In genomic region chr6:33616113-33616512, GRCh38 we compare ENCODE assay signal across 25 cellular contexts.
"Had no signal": no experiment of that assay in that cellular context is flagged by ENCODE, and none has a peak within 500 bp of the region (broad histone marks: within the 10 kb centered on the region; RNA-seq: fewer than 3 reads in every experiment).

No MANE protein-coding gene starts in this region.

- H3K4me3 Mint-ChIP-seq: dendritic cell treated with granulocyte-macrophage colony-stimulating factor and Interleukin-4, amounts not matched to agents 40 ng/mL and 50 ng/mL, for 4 days; nephron progenitor cell; stimulated activated memory B cell treated with anti-CD40 and anti-IgM and Interleukin-4, amounts not matched to agents 10 μg/mL and 1 μg/mL and 100 μg/mL, for 72 hours; type B pancreatic cell had no signal

- H3K9me3 Mint-ChIP-seq: dendritic cell treated with granulocyte-macrophage colony-stimulating factor and Interleukin-4, amounts not matched to agents 40 ng/mL and 50 ng/mL, for 4 days; stimulated activated memory B cell treated with anti-CD40 and anti-IgM and Interleukin-4, amounts not matched to agents 10 μg/mL and 1 μg/mL and 100 μg/mL, for 72 hours; type B pancreatic cell had no signal

- H3K36me3 ChIP-seq: esophagus muscularis mucosa, gastroesophageal sphincter, heart left ventricle, lower lobe of right lung, ovary, sigmoid colon, tibial artery had no signal

- H3K27me3 Mint-ChIP-seq: stimulated activated memory B cell treated with anti-CD40 and anti-IgM and Interleukin-4, amounts not matched to agents 10 μg/mL and 1 μg/mL and 100 μg/mL, for 72 hours had no signal

- H3K4me3 ChIP-seq: esophagus muscularis mucosa, gastroesophageal sphincter, heart left ventricle, hepatocyte, lower lobe of right lung, ovary, psoas muscle, sigmoid colon, testis, tibial artery had no signal

- H3K9me3 ChIP-seq: gastroesophageal sphincter, lower lobe of right lung, ovary, psoas muscle, sigmoid colon, testis, tibial artery had no signal

- H3K36me3 Mint-ChIP-seq: stimulated activated memory B cell treated with anti-CD40 and anti-IgM and Interleukin-4, amounts not matched to agents 10 μg/mL and 1 μg/mL and 100 μg/mL, for 72 hours; type B pancreatic cell had no signal

- H3K27ac Mint-ChIP-seq: dendritic cell treated with granulocyte-macrophage colony-stimulating factor and Interleukin-4, amounts not matched to agents 40 ng/mL and 50 ng/mL, for 4 days; nephron progenitor cell; stimulated activated memory B cell treated with anti-CD40 and anti-IgM and Interleukin-4, amounts not matched to agents 10 μg/mL and 1 μg/mL and 100 μg/mL, for 72 hours; type B pancreatic cell had no signal

- H3K27me3 ChIP-seq: foreskin keratinocyte, heart left ventricle, hepatocyte, ovary, testis had no signal

- H3K27ac ChIP-seq: esophagus muscularis mucosa, foreskin keratinocyte, gastroesophageal sphincter, heart left ventricle, hepatocyte, lower lobe of right lung, ovary, psoas muscle, sigmoid colon, testis, tibial artery had no signal

- DNase-seq: effector CD8-positive, alpha-beta T cell; foreskin keratinocyte; heart left ventricle; left cardiac atrium; left ventricle myocardium superior; lower lobe of right lung; nephron progenitor cell; occipital lobe; ovary; posterior cingulate gyrus; psoas muscle; right cardiac atrium; sigmoid colon; stimulated activated CD4-positive, alpha-beta T cell treated with anti-CD3 and anti-CD28 coated beads, Interleukin-2, amount 100 ng/mL, for 24 hours; stimulated activated CD4-positive, alpha-beta T cell treated with anti-CD3 and anti-CD28 coated beads, Interleukin-4, amount 100 ng/mL, for 24 hours; stimulated activated naive CD8-positive, alpha-beta T cell treated with anti-CD3 and anti-CD28 coated beads, Interleukin-15, Interleukin-2, amounts not matched to agents 100 U/mL and 50 U/mL, for 24 hours; substantia nigra; testis; tibial artery had no signal

- ATAC-seq: foreskin keratinocyte; gastroesophageal sphincter; heart left ventricle; left cardiac atrium; left ventricle myocardium superior; lower lobe of right lung; right cardiac atrium; stimulated activated memory B cell treated with anti-CD40 and anti-IgM and Interleukin-4, amounts not matched to agents 10 μg/mL and 1 μg/mL and 100 μg/mL, for 72 hours; stimulated activated naive CD8-positive, alpha-beta T cell treated with anti-CD3 and anti-CD28 coated beads, Interleukin-15, Interleukin-2, amounts not matched to agents 100 U/mL and 50 U/mL, for 24 hours had no signal
